In genomic region chr9:112094240-112094639, GRCh38 we compare ENCODE assay signal across 18 cellular contexts.
"Had no signal": no experiment of that assay in that cellular context is flagged by ENCODE, and none has a peak within 500 bp of the region (broad histone marks: within the 10 kb centered on the region; RNA-seq: fewer than 3 reads in every experiment).

No MANE protein-coding gene starts in this region.

- H3K27ac Mint-ChIP-seq: activated B cell treated with CpG ODN at 0.5 μM for 24 hours, nephron progenitor cell had no signal

- H3K4me3 Mint-ChIP-seq: activated B cell treated with CpG ODN at 0.5 μM for 24 hours, nephron progenitor cell had no signal

- H3K27ac ChIP-seq: ascending aorta had no signal

- H3K36me3 ChIP-seq: ascending aorta had no signal

- H3K4me3 ChIP-seq: ascending aorta, lung, spleen had no signal

- H3K9me3 ChIP-seq: ascending aorta, spleen had no signal

- H3K27me3 Mint-ChIP-seq: activated B cell treated with CpG ODN at 0.5 μM for 24 hours; stimulated activated naive CD8-positive, alpha-beta T cell treated with anti-CD3 and anti-CD28 coated beads, Interleukin-15, amount 100 ng/mL, for 72 hours had no signal

- H3K9me3 Mint-ChIP-seq: activated B cell treated with CpG ODN at 0.5 μM for 24 hours; nephron progenitor cell; stimulated activated naive CD8-positive, alpha-beta T cell treated with anti-CD3 and anti-CD28 coated beads, Interleukin-15, amount 100 ng/mL, for 72 hours had no signal

- H3K27me3 ChIP-seq: ascending aorta, spleen had no signal

- DNase-seq: activated B cell treated with CpG ODN at 0.5 μM for 24 hours; activated CD4-positive, alpha-beta T cell treated with anti-CD3 and anti-CD28 coated beads for 48 hours; activated naive CD4-positive, alpha-beta T cell; activated T-cell treated with anti-CD3 and anti-CD28 coated beads for 4 hours; cortex of kidney; head of caudate nucleus; kidney; nephron progenitor cell; nucleus accumbens; posterior cingulate gyrus; spleen; stimulated activated CD8-positive, alpha-beta memory T cell treated with anti-CD3 and anti-CD28 coated beads, Interleukin-4, amount 100 ng/mL, for 48 hours; stimulated activated naive CD8-positive, alpha-beta T cell treated with anti-CD3 and anti-CD28 coated beads, Interleukin-15, amount 100 ng/mL, for 72 hours; trophoblast cell had no signal

- ATAC-seq: left lobe of liver; stimulated activated naive CD8-positive, alpha-beta T cell treated with anti-CD3 and anti-CD28 coated beads, Interleukin-15, amount 100 ng/mL, for 72 hours had no signal

- H3K4me1 ChIP-seq: ascending aorta had no signal

- FAIRE-seq: frontal cortex, kidney had no signal
